In genomic region chr10:50415292-50415691, GRCh38 we compare ENCODE assay signal across 10 cellular contexts.
"Had no signal": no experiment of that assay in that cellular context is flagged by ENCODE, and none has a peak within 500 bp of the region (broad histone marks: within the 10 kb centered on the region; RNA-seq: fewer than 3 reads in every experiment).

No MANE protein-coding gene starts in this region.

- DNase-seq: activated CD4-positive, alpha-beta T cell treated with anti-CD3 and anti-CD28 coated beads, Interleukin-2, amount 50 U/mL, for 1 hour; activated naive CD4-positive, alpha-beta T cell treated with anti-CD3 and anti-CD28 coated beads, Interleukin-2, amount 50 U/mL, for 16 hours; activated T-cell treated with anti-CD3 and anti-CD28 coated beads, Interleukin-2, amount 50 U/mL, for 1 hour; endodermal cell; erythroblast; kidney glomerular epithelial cell; stimulated activated CD4-positive, alpha-beta T cell treated with anti-CD3 and anti-CD28 coated beads, Interleukin-1b, Interleukin-23, amount 100 ng/mL, for 48 hours; T1000 had no signal

- H3K9ac ChIP-seq: parathyroid adenoma had no signal

- H3K27ac ChIP-seq: parathyroid adenoma had no signal

- ATAC-seq: activated CD4-positive, CD25-positive, alpha-beta regulatory T cell treated with anti-CD3 and anti-CD28 coated beads, Interleukin-2, amount 50 U/mL, for 24 hours had no signal
